In the genomic region with DNA sequence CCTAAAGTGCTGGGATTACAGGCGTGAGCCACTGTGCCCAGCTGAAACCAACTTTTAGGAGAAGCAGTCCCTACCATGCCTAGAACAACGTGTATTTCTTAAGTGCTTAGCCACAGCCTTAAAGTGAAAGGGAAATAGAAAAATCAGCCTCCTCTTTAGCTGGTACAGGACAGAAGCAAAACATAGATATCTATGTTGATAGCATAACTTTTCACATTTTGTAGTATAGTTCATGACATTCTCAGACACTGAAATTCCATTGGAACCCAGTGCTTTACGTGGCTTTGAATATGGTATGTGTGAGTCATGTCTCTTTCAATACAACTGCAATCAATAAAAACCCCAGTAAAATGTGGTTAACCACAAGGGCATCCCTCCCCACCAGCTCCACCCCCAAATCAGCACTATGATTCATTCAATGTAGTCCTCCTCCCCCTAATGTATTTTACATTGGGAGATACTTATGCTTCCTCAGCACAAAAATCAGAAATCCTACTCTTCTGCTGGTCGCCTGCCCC, we compare ENCODE assay signal across 8 cellular contexts. TPM values are rescaled to one million over a fixed set of nuclear protein-coding genes. Genes with fewer than 3 reads are reported as not detected.
DNase-seq lines count a peak whose midpoint lies in the region; ATAC-seq and TF ChIP-seq lines count a peak whose summit lies in the region.

No MANE protein-coding gene starts in this region.

- peak; percentile 90 for ATAC-seq in GM18870 (IDR thresholded peaks at IDR 0.05; ENCODE audit: unreplicated experiment)
- peak; percentile 83 for ATAC-seq in HG02973 (IDR thresholded peaks at IDR 0.05; ENCODE audit: unreplicated experiment)

- DNase-seq in RWPE1 (ENCODE audit: low spot score) (peak; percentile 97), osteoblast (ENCODE audit: insufficient read length, low spot score, missing footprints) (peak; percentile 90), globus pallidus (ENCODE audit: low spot score) (no peak), NCI-H524 treated with DMSO at 0.1 percent for 48 hours (lab: John Stamatoyannopoulos, UW) (no peak)
- DNase-seq in activated naive CD8-positive, alpha-beta T cell treated with anti-CD3 and anti-CD28 coated beads for 36 hours: peak; percentile 75
- DNase-seq in effector CD4-positive, alpha-beta T cell: no peak

- peak overlapping the region; percentile 70 for H3K27ac Mint-ChIP-seq in activated naive CD8-positive, alpha-beta T cell treated with anti-CD3 and anti-CD28 coated beads for 36 hours

- peaks cover 32% of the 10 kb centered on the region for H3K79me2 ChIP-seq in osteoblast (ENCODE audit: insufficient read depth, low read length)

- H4K20me1 ChIP-seq in osteoblast (ENCODE audit: insufficient read depth, low read length): no peaks in the 10 kb centered on the region

- H2AFZ ChIP-seq in osteoblast (ENCODE audit: low read length): no peak overlapping the region

- no peaks in the 10 kb centered on the region for H3K36me3 Mint-ChIP-seq in activated naive CD8-positive, alpha-beta T cell treated with anti-CD3 and anti-CD28 coated beads for 36 hours

- peak overlapping the region; percentile 27 for H3K4me3 ChIP-seq in osteoblast (ENCODE audit: insufficient read depth, low read length)

- H3K4me1 Mint-ChIP-seq in activated naive CD8-positive, alpha-beta T cell treated with anti-CD3 and anti-CD28 coated beads for 36 hours: peaks cover 22% of the 10 kb centered on the region

- CTCF ChIA-PET in RWPE1 (lab: Yijun Ruan, JAX): no interaction called here

- H3K4me1 ChIP-seq in osteoblast (ENCODE audit: insufficient read depth, low read length): peaks cover 50% of the 10 kb centered on the region

- POLR2A ChIA-PET in RWPE1 (lab: Yijun Ruan, JAX; ENCODE audit: low non-redundant PET): no interaction called here

- H3K36me3 ChIP-seq in osteoblast (ENCODE audit: insufficient read depth, low read length): no peaks in the 10 kb centered on the region

- H3K9me3 ChIP-seq in osteoblast (ENCODE audit: low read depth, low read length): no peaks in the 10 kb centered on the region

- H3K27me3 Mint-ChIP-seq in activated naive CD8-positive, alpha-beta T cell treated with anti-CD3 and anti-CD28 coated beads for 36 hours: peaks cover 61% of the 10 kb centered on the region

- peak overlapping the region; percentile 78 for H3K4me2 ChIP-seq in osteoblast (ENCODE audit: insufficient read depth, low read length)

- H3K27me3 ChIP-seq in osteoblast (ENCODE audit: insufficient read depth, low read length): no peaks in the 10 kb centered on the region

- TF ChIP-seq CTCF in RWPE1 (conservative IDR thresholded peaks at IDR 0.05; ENCODE audit: low read depth): no peak
- no peak for TF ChIP-seq CTCF in osteoblast (IDR thresholded peaks at IDR 0.05; ENCODE audit: extremely low read depth, low read depth, low read length)

- no peaks in the 10 kb centered on the region for H3K9me3 Mint-ChIP-seq in activated naive CD8-positive, alpha-beta T cell treated with anti-CD3 and anti-CD28 coated beads for 36 hours

- peak overlapping the region; percentile 91 for H3K27ac ChIP-seq in RWPE1
- peak overlapping the region; percentile 87 for H3K27ac ChIP-seq in osteoblast (ENCODE audit: low read depth, low read length)

- no peak overlapping the region for H3K4me3 Mint-ChIP-seq in activated naive CD8-positive, alpha-beta T cell treated with anti-CD3 and anti-CD28 coated beads for 36 hours

RNA-seq across cellular contexts. Expression of gene TGFB2, which starts 32.1 kb away (rescaled TPM):
- total RNA-seq in activated naive CD8-positive, alpha-beta T cell treated with anti-CD3 and anti-CD28 coated beads for 36 hours: under 1 TPM in 1 of 2 experiments, not detected in 1; 0.04 TPM
- total RNA-seq in osteoblast: 12.7 and 13.4 TPM in 2 replicates

Comparison
In these comparisons a context has a peak if more than half of its experiments do, and no peak if none do; other contexts are left out.
1. DNase-seq: peak in RWPE1 (single experiment), activated naive CD8-positive, alpha-beta T cell treated with anti-CD3 and anti-CD28 coated beads for 36 hours (single experiment) and osteoblast (single experiment); none in effector CD4-positive, alpha-beta T cell (single experiment), globus pallidus (single experiment) and NCI-H524 treated with DMSO at 0.1 percent for 48 hours (single experiment).
2. RNA of gene TGFB2, which starts 32.1 kb away (total RNA-seq): 12.7 to 13.4 TPM in osteoblast; 0.04 TPM in activated naive CD8-positive, alpha-beta T cell treated with anti-CD3 and anti-CD28 coated beads for 36 hours; every median in the first group is over 10 times any median in the second.